ENCODE assay signal across 12 cellular contexts in genomic region chr20:549720-550496, GRCh38.
"Had no signal": no experiment of that assay in that cellular context is flagged by ENCODE, and none has a peak within 500 bp of the region (broad histone marks: within the 10 kb centered on the region; RNA-seq: fewer than 3 reads in every experiment).

No MANE protein-coding gene starts in this region.

- DNase-seq: activated CD4-positive, alpha-beta memory T cell treated with anti-CD3 and anti-CD28 coated beads for 36 hours; activated naive CD4-positive, alpha-beta T cell treated with anti-CD3 and anti-CD28 coated beads, Interleukin-2, amount 10 ng/mL, durations not matched to agents 7 days and 5 days; activated T-cell treated with anti-CD3 and anti-CD28 coated beads, Interleukin-2, amount 50 U/mL, for 24 hours; islet precursor cell; naive B cell; ovary; stimulated activated naive CD8-positive, alpha-beta T cell treated with anti-CD3 and anti-CD28 coated beads, Interleukin-15, amount 100 ng/mL, for 72 hours; T-helper 9 cell; WERI-Rb-1 had no signal

- H3K36me3 ChIP-seq: ascending aorta, ovary, WERI-Rb-1 had no signal

- H3K27ac ChIP-seq: ascending aorta, ovary, WERI-Rb-1 had no signal

- H3K4me1 ChIP-seq: ascending aorta had no signal

- H3K9me3 ChIP-seq: ascending aorta, ovary had no signal

- ATAC-seq: sciatic nerve; stimulated activated naive CD8-positive, alpha-beta T cell treated with anti-CD3 and anti-CD28 coated beads, Interleukin-15, amount 100 ng/mL, for 72 hours had no signal

- H3K4me3 ChIP-seq: ascending aorta, lung, ovary had no signal

- H3K27me3 ChIP-seq: ascending aorta, ovary had no signal
